ENCODE assay signal across 1 cellular context in the genomic region with DNA sequence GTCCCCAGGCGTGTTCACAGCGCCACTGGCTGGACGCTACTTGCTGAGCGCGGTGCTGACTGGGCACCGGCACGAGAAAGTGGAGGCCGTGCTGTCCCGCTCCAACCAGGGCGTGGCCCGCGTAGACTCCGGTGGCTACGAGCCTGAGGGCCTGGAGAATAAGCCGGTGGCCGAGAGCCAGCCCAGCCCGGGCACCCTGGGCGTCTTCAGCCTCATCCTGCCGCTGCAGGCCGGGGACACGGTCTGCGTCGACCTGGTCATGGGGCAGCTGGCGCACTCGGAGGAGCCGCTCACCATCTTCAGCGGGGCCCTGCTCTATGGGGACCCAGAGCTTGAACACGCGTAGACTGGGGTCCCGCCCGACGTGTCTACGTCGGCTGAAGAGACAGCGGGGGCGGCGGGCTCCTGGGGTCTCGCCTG.
A peak's percentile ranks its signal among the peaks of the same experiment; 100 is the strongest.
TF ChIP-seq lines count a peak whose summit lies in the region.

No MANE protein-coding gene starts in this region.

TF ChIP-seq in IMR-90, 13 proteins besides CTCF, POLR2A, EP300 and RAD21:
- TF ChIP-seq MAFK (IDR thresholded peaks at IDR 0.05; ENCODE audit: low read depth, low read length) (no peak), SMC3 (IDR thresholded peaks at IDR 0.05; ENCODE audit: low read depth, low read length) (peak; percentile 23; the same call in 1 of the 2 replicates), NFE2L2 (IDR thresholded peaks at IDR 0.05; ENCODE audit: low read depth, low read length) (no peak), RFX5 (IDR thresholded peaks at IDR 0.05; ENCODE audit: low read depth, low read length) (no peak)
- TF ChIP-seq, protein P1, sequence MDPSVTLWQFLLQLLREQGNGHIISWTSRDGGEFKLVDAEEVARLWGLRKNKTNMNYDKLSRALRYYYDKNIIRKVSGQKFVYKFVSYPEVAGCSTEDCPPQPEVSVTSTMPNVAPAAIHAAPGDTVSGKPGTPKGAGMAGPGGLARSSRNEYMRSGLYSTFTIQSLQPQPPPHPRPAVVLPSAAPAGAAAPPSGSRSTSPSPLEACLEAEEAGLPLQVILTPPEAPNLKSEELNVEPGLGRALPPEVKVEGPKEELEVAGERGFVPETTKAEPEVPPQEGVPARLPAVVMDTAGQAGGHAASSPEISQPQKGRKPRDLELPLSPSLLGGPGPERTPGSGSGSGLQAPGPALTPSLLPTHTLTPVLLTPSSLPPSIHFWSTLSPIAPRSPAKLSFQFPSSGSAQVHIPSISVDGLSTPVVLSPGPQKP (IDR thresholded peaks at IDR 0.05; ENCODE audit: borderline replicate concordance, low read depth, low read length): no peak
